Comparison of ENCODE assay signal across 11 cellular contexts in the genomic region with DNA sequence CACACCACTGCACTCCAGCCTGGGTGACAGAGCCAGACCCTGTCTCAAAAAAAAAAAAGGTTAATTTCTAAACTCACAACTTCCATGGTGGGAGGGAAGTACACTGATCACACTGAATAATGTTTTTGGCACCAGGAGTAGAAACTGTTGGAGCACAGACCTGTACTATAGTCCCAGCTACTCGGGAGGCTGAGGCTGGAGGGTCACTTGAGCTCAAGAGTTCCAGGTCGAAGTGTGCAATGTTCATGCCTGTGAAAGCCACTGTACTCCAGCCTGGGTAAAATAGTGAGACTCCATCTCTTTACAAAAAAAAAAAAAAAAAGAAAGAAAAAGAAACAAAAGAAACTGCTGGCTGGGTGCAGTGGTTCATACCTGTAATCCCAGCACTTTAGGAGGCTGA. TPM values are rescaled to one million over a fixed set of nuclear protein-coding genes. Genes with fewer than 3 reads are reported as not detected.
DNase-seq lines count a peak whose midpoint lies in the region; ATAC-seq and TF ChIP-seq lines count a peak whose summit lies in the region.
"Had no signal": no experiment of that assay in that cellular context is flagged by ENCODE, and none has a peak within 500 bp of the region (broad histone marks: within the 10 kb centered on the region; RNA-seq: fewer than 3 reads in every experiment).

No MANE protein-coding gene starts in this region.

- H3K4me1 ChIP-seq in right atrium auricular region: peaks cover 0 to 26% of the 10 kb centered on the region in 2 donors
- H3K4me1 ChIP-seq in CD8-positive, alpha-beta T cell (ENCODE audit: insufficient read depth, low read length): no peaks in the 10 kb centered on the region

- H3K36me3 Mint-ChIP-seq in activated B cell treated with CpG ODN at 0.5 μM for 24 hours (ENCODE audit: low read depth) (peaks cover 10% of the 10 kb centered on the region), osteocyte (ENCODE audit: unreplicated experiment) (peaks cover 10% of the 10 kb centered on the region)
- peaks cover 49% of the 10 kb centered on the region for H3K36me3 Mint-ChIP-seq in CD8-positive, alpha-beta T cell

- TF ChIP-seq CTCF in right atrium auricular region (IDR thresholded peaks at IDR 0.05) (no peak), activated B cell treated with CpG ODN at 0.5 μM for 24 hours (IDR thresholded peaks at IDR 0.05) (no peak), osteocyte (IDR thresholded peaks at IDR 0.05) (no peak)
- TF ChIP-seq CTCF in CD8-positive, alpha-beta T cell (IDR thresholded peaks at IDR 0.05): no peak

- no peaks in the 10 kb centered on the region for H3K27me3 ChIP-seq in right atrium auricular region
- no peaks in the 10 kb centered on the region for H3K27me3 ChIP-seq in CD8-positive, alpha-beta T cell (ENCODE audit: insufficient read depth, low read length)

- CTCF ChIA-PET in activated B cell treated with CpG ODN at 0.5 μM for 24 hours (lab: Charles Lee): interaction anchor here (0.8 to 10.3 kb wide), 31 partner anchors 9 to 523 kb away, joined by 3 to 149 read pairs (median 5); partner anchors contain the start of genes IFNAR1, IL10RB and TMEM50B
- CTCF ChIA-PET in CD8-positive, alpha-beta T cell (lab: Charles Lee): interaction anchor here (0.6 to 4.7 kb wide), 45 partner anchors 8 to 1157 kb away, joined by 3 to 39 read pairs (median 4); partner anchors contain the start of genes IFNGR2 and IL10RB

- H3K27me3 Mint-ChIP-seq in activated B cell treated with CpG ODN at 0.5 μM for 24 hours: no peaks in the 10 kb centered on the region
- no peaks in the 10 kb centered on the region for H3K27me3 Mint-ChIP-seq in osteocyte (ENCODE audit: unreplicated experiment)
- H3K27me3 Mint-ChIP-seq in CD8-positive, alpha-beta T cell (ENCODE audit: low read depth): no peaks in the 10 kb centered on the region
- H3K27me3 Mint-ChIP-seq: CD4-positive, CD25-positive, alpha-beta regulatory T cell had no signal

- POLR2A ChIA-PET in activated B cell treated with CpG ODN at 0.5 μM for 24 hours (lab: Charles Lee): interaction anchor here (0.7 to 4.7 kb wide), 15 partner anchors 10 to 503 kb away, joined by 3 to 98 read pairs (median 6); partner anchors contain the start of genes IFNAR1, IFNGR2, IL10RB and TMEM50B
- POLR2A ChIA-PET in CD8-positive, alpha-beta T cell (lab: Charles Lee): interaction anchor here (0.9 to 1.7 kb wide), 4 partner anchors 83 to 673 kb away, joined by 3 to 10 read pairs (median 5); partner anchors contain the start of genes IL10RB and PAXBP1

- peak overlapping the region in 1 of 2 donors; percentile 42 for H3K27ac ChIP-seq in right atrium auricular region
- H3K27ac ChIP-seq in CD8-positive, alpha-beta T cell (ENCODE audit: low read depth, low read length): no peak overlapping the region

- H3K27ac Mint-ChIP-seq in activated B cell treated with CpG ODN at 0.5 μM for 24 hours (peak overlapping the region; percentile 75), osteocyte (ENCODE audit: unreplicated experiment) (peak overlapping the region; percentile 24)
- no peak overlapping the region for H3K27ac Mint-ChIP-seq in CD8-positive, alpha-beta T cell
- H3K27ac Mint-ChIP-seq: HFFc6 had no signal

- H3K4me1 Mint-ChIP-seq in activated B cell treated with CpG ODN at 0.5 μM for 24 hours (peaks cover 52% of the 10 kb centered on the region), osteocyte (ENCODE audit: unreplicated experiment) (peaks cover 17% of the 10 kb centered on the region)
- H3K4me1 Mint-ChIP-seq in CD8-positive, alpha-beta T cell (ENCODE audit: low read depth): peaks cover 3% of the 10 kb centered on the region

- intact Hi-C loops in left ventricle myocardium superior (cut with micrococcal nuclease): no loop called here
- intact Hi-C loops in activated B cell treated with CpG ODN at 0.5 μM for 24 hours (cut with micrococcal nuclease): loop anchor here (5.0 kb wide), 1 partner anchor 792 kb away; no protein-coding TSS in a partner anchor
- intact Hi-C loops in CD8-positive, alpha-beta T cell (cut with DNase I, micrococcal nuclease): loop anchor here in 1 of 2 experiments (2.0 kb wide), 2 partner anchors 312 to 612 kb away; no protein-coding TSS in a partner anchor

- no peaks in the 10 kb centered on the region for H3K9me3 Mint-ChIP-seq in activated B cell treated with CpG ODN at 0.5 μM for 24 hours
- H3K9me3 Mint-ChIP-seq in osteocyte (ENCODE audit: unreplicated experiment): no peaks in the 10 kb centered on the region
- H3K9me3 Mint-ChIP-seq in CD8-positive, alpha-beta T cell: no peaks in the 10 kb centered on the region
- H3K9me3 Mint-ChIP-seq: CD4-positive, CD25-positive, alpha-beta regulatory T cell; HFFc6 had no signal

- H3K4me3 Mint-ChIP-seq in activated B cell treated with CpG ODN at 0.5 μM for 24 hours (no peak overlapping the region), osteocyte (ENCODE audit: unreplicated experiment) (no peak overlapping the region)
- no peak overlapping the region for H3K4me3 Mint-ChIP-seq in CD8-positive, alpha-beta T cell
- H3K4me3 Mint-ChIP-seq: CD4-positive, CD25-positive, alpha-beta regulatory T cell; HFFc6 had no signal

- no peak overlapping the region for H3K4me3 ChIP-seq in right atrium auricular region
- no peak overlapping the region for H3K4me3 ChIP-seq in CD8-positive, alpha-beta T cell (ENCODE audit: low read depth, low read length)
- H3K4me3 ChIP-seq: A549 had no signal

- peaks cover 12% of the 10 kb centered on the region for H3K36me3 ChIP-seq in right atrium auricular region
- peaks cover 6% of the 10 kb centered on the region for H3K36me3 ChIP-seq in CD8-positive, alpha-beta T cell (ENCODE audit: insufficient read depth, low read length)

- ATAC-seq in left ventricle myocardium superior (no peak), activated B cell treated with CpG ODN at 0.5 μM for 24 hours (ENCODE audit: low read depth) (no peak), GM21515 (IDR thresholded peaks at IDR 0.05; ENCODE audit: unreplicated experiment) (no peak), GM21786 (IDR thresholded peaks at IDR 0.05; ENCODE audit: unreplicated experiment) (no peak)
- no peak for ATAC-seq in CD8-positive, alpha-beta T cell

- DNase-seq in right atrium auricular region (ENCODE audit: low spot score) (peak; percentile 54), left ventricle myocardium superior (no peak), activated B cell treated with CpG ODN at 0.5 μM for 24 hours (no peak), osteocyte (ENCODE audit: extremely low spot score, unreplicated experiment) (no peak), HUDEP-2 (lab: John Stamatoyannopoulos, UW; ENCODE audit: unreplicated experiment in 76 of 76) (no peak)
- DNase-seq in CD8-positive, alpha-beta T cell: no peak

- H3K9me3 ChIP-seq in right atrium auricular region: no peaks in the 10 kb centered on the region
- no peaks in the 10 kb centered on the region for H3K9me3 ChIP-seq in CD8-positive, alpha-beta T cell (ENCODE audit: low read length)
- H3K9me3 ChIP-seq: A549 had no signal

RNA-seq across cellular contexts. Expression of gene TMEM50B, which starts 35.3 kb away (rescaled TPM):
- total RNA-seq in right atrium auricular region (10 to 100 TPM; 31.1 to 41.0 TPM), left ventricle myocardium superior (32.8 TPM), activated B cell treated with CpG ODN at 0.5 μM for 24 hours (42.3 and 47.2 TPM in 2 replicates), osteocyte (44.0 and 47.9 TPM in 2 replicates)
- total RNA-seq in CD8-positive, alpha-beta T cell: 10 to 100 TPM; 32.6 to 34.0 TPM

RNA-seq across cellular contexts. Expression of gene IFNGR2, which starts 41.3 kb away (rescaled TPM):
- total RNA-seq in right atrium auricular region: 10 to 100 TPM; 40.2 to 47.3 TPM
- 35.1 TPM for total RNA-seq in left ventricle myocardium superior
- 66.8 and 71.1 TPM in 2 replicates for total RNA-seq in activated B cell treated with CpG ODN at 0.5 μM for 24 hours
- 55.4 and 55.6 TPM in 2 replicates for total RNA-seq in osteocyte
- 10 to 100 TPM; 10.1 to 10.7 TPM for total RNA-seq in CD8-positive, alpha-beta T cell

RNA-seq across cellular contexts. Expression of gene DNAJC28, which starts 47.0 kb away (rescaled TPM):
- total RNA-seq in right atrium auricular region (1 to 10 TPM; 3.0 to 4.5 TPM), left ventricle myocardium superior (6.7 TPM), activated B cell treated with CpG ODN at 0.5 μM for 24 hours (0.53 and 0.66 TPM in 2 replicates), osteocyte (2.1 and 2.7 TPM in 2 replicates)
- under 1 TPM; 0.22 to 0.33 TPM for total RNA-seq in CD8-positive, alpha-beta T cell
